ENCODE assay signal across 29 cellular contexts in genomic region chr17:43583332-43583731, GRCh38. TPM values are rescaled to one million over a fixed set of nuclear protein-coding genes. Genes with fewer than 3 reads are reported as not detected.
"Had no signal": no experiment of that assay in that cellular context is flagged by ENCODE, and none has a peak within 500 bp of the region (broad histone marks: within the 10 kb centered on the region; RNA-seq: fewer than 3 reads in every experiment).

No MANE protein-coding gene starts in this region.

- H3K27ac ChIP-seq: brain microvascular endothelial cell, PC-9 had no signal

- H3K36me3 Mint-ChIP-seq: activated CD4-positive, alpha-beta memory T cell treated with anti-CD3 and anti-CD28 coated beads for 36 hours; activated naive CD4-positive, alpha-beta T cell treated with anti-CD3 and anti-CD28 coated beads, Interleukin-2, amount 10 ng/mL, durations not matched to agents 7 days and 5 days; activated naive CD8-positive, alpha-beta T cell treated with anti-CD3 and anti-CD28 coated beads for 36 hours had no signal

- H3K27me3 Mint-ChIP-seq: activated CD4-positive, alpha-beta memory T cell treated with anti-CD3 and anti-CD28 coated beads for 36 hours had no signal

- H3K4me2 ChIP-seq: PC-9 had no signal

- H3K9me3 Mint-ChIP-seq: activated CD4-positive, alpha-beta memory T cell treated with anti-CD3 and anti-CD28 coated beads for 36 hours; activated naive CD4-positive, alpha-beta T cell treated with anti-CD3 and anti-CD28 coated beads, Interleukin-2, amount 10 ng/mL, durations not matched to agents 7 days and 5 days; activated naive CD8-positive, alpha-beta T cell treated with anti-CD3 and anti-CD28 coated beads for 36 hours; activated T-cell treated with anti-CD3 and anti-CD28 coated beads, Interleukin-2, amount 50 U/mL, for 4 hours; activated T-helper 1 cell treated with anti-CD3 and anti-CD28 coated beads, Interleukin-12 subunit alpha, Interleukin-12 subunit beta, Interleukin-2, Interleukin-4 antibody, amounts not matched to agents 30 ng/mL and 10 ng/mL and 1 ng/mL, durations not matched to agents 14 hours and 24 hours and 36 hours had no signal

- H3K4me3 ChIP-seq: PC-9 had no signal

- DNase-seq: activated CD4-positive, alpha-beta memory T cell treated with anti-CD3 and anti-CD28 coated beads for 36 hours; activated CD4-positive, alpha-beta T cell treated with anti-CD3 and anti-CD28 coated beads, Interleukin-2, amount 50 U/mL, for 1 hour; activated CD8-positive, alpha-beta memory T cell treated with anti-CD3 and anti-CD28 coated beads, Interleukin-2, amount 50 U/mL, for 4 hours; activated gamma-delta T cell treated with Interleukin-2 at 50 U/mL for 16 hours; activated naive CD4-positive, alpha-beta T cell treated with anti-CD3 and anti-CD28 coated beads, Interleukin-2, amount 10 ng/mL, durations not matched to agents 7 days and 5 days; activated naive CD8-positive, alpha-beta T cell treated with anti-CD3 and anti-CD28 coated beads for 36 hours; activated T-cell treated with anti-CD3 and anti-CD28 coated beads for 4 hours; activated T-cell treated with anti-CD3 and anti-CD28 coated beads, Interleukin-2, amount 50 U/mL, for 4 hours; amniotic stem cell; aorta; brain microvascular endothelial cell; central memory CD4-positive, alpha-beta T cell; NCI-H1092 treated with DMSO at 0.1 percent for 48 hours; NCI-H1417; NCI-H146; NCI-H187; NCI-H2029 treated with DMSO at 0.1 percent for 48 hours; NCI-H2107; NCI-H2171; NCI-H510A; NCI-H748 treated with DMSO at 0.1 percent for 48 hours; NK-92 treated with Interleukin-12 subunit alpha and Interleukin-12 subunit beta, amount 100 ng/mL, for 24 hours; PC-9; Right ventricle myocardium superior; SW 1271; T-helper 1 cell; T1000 had no signal

- H3K27ac Mint-ChIP-seq: activated CD4-positive, alpha-beta memory T cell treated with anti-CD3 and anti-CD28 coated beads for 36 hours; activated naive CD4-positive, alpha-beta T cell treated with anti-CD3 and anti-CD28 coated beads, Interleukin-2, amount 10 ng/mL, durations not matched to agents 7 days and 5 days; activated naive CD8-positive, alpha-beta T cell treated with anti-CD3 and anti-CD28 coated beads for 36 hours; activated T-helper 1 cell treated with anti-CD3 and anti-CD28 coated beads, Interleukin-12 subunit alpha, Interleukin-12 subunit beta, Interleukin-2, Interleukin-4 antibody, amounts not matched to agents 30 ng/mL and 10 ng/mL and 1 ng/mL, durations not matched to agents 14 hours and 24 hours and 36 hours had no signal

- H3K27me3 ChIP-seq: brain microvascular endothelial cell had no signal

- H3K4me3 Mint-ChIP-seq: activated CD4-positive, alpha-beta memory T cell treated with anti-CD3 and anti-CD28 coated beads for 36 hours; activated naive CD4-positive, alpha-beta T cell treated with anti-CD3 and anti-CD28 coated beads, Interleukin-2, amount 10 ng/mL, durations not matched to agents 7 days and 5 days; activated naive CD8-positive, alpha-beta T cell treated with anti-CD3 and anti-CD28 coated beads for 36 hours; activated T-cell treated with anti-CD3 and anti-CD28 coated beads, Interleukin-2, amount 50 U/mL, for 4 hours; activated T-helper 1 cell treated with anti-CD3 and anti-CD28 coated beads, Interleukin-12 subunit alpha, Interleukin-12 subunit beta, Interleukin-2, Interleukin-4 antibody, amounts not matched to agents 30 ng/mL and 10 ng/mL and 1 ng/mL, durations not matched to agents 14 hours and 24 hours and 36 hours had no signal

- H3K36me3 ChIP-seq: brain microvascular endothelial cell had no signal

- ATAC-seq: activated T-cell treated with anti-CD3 and anti-CD28 coated beads, Interleukin-2, amount 50 U/mL, for 4 hours had no signal

RNA-seq across cellular contexts. Expression of gene ETV4, which starts 37.2 kb away (rescaled TPM):
- total RNA-seq: OCI-LY7 had no signal
